Comparison of ENCODE assay signal across 12 cellular contexts in the genomic region with DNA sequence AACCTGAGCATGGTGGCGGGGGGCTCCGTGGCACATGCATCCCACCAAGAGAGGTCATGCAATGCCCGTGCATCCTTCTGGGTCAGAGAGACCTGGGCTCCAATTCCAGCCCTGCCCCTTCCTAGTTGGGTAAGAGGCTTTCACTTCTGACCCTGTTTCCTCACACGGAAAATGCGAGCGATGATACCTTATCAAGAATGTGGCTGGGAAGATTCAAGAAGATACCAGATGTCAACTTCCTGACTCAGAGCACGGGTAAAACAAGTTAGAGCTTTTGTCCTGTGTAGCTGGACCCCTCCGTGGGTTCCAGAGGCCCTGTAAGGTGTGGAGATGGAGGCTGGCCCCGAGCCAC. TPM values are rescaled to one million over a fixed set of nuclear protein-coding genes. Genes with fewer than 3 reads are reported as not detected.
A peak's percentile ranks its signal among the peaks of the same experiment; 100 is the strongest.
DNase-seq lines count a peak whose midpoint lies in the region; ATAC-seq, FAIRE-seq and TF ChIP-seq lines count a peak whose summit lies in the region.
"Had no signal": no experiment of that assay in that cellular context is flagged by ENCODE, and none has a peak within 500 bp of the region (broad histone marks: within the 10 kb centered on the region; RNA-seq: fewer than 3 reads in every experiment).

No MANE protein-coding gene starts in this region.

- POLR2A ChIA-PET in HepG2 (lab: Yijun Ruan, JAX): no interaction called here

- peak overlapping the region; percentile 37; the same call in 1 of the 2 replicates for H3K4me2 ChIP-seq in HepG2 (ENCODE audit: low read depth, low read length)

- H3K4me1 Mint-ChIP-seq in activated T-cell treated with anti-CD3 and anti-CD28 coated beads, Interleukin-2, amount 50 U/mL, for 72 hours (ENCODE audit: low read depth): peaks cover 81% of the 10 kb centered on the region
- H3K4me1 Mint-ChIP-seq in activated T-cell treated with anti-CD3 and anti-CD28 coated beads, Interleukin-2, amount 50 U/mL, for 4 hours (ENCODE audit: low read depth): peaks cover 72% of the 10 kb centered on the region

- BruUV-seq in HepG2 (replicated peaks; lab: Mats Ljungman, UMichigan): no TSS peak

- peaks cover 11 to 71% of the 10 kb centered on the region in 2 experiments for H3K27me3 ChIP-seq in HepG2 (ENCODE audit: control insufficient read depth in 1 of 2, insufficient read depth in 2 of 2, low read length in 2 of 2)

- no peak for TF ChIP-seq POLR2A in HepG2 (IDR thresholded peaks at IDR 0.05; ENCODE audit: insufficient read depth in 1 of 2, low read depth in 2 of 2, low read length in 2 of 2)

- H2AFZ ChIP-seq in HepG2 (ENCODE audit: low read length): no peak overlapping the region

- H3K79me2 ChIP-seq in HepG2 (ENCODE audit: insufficient read depth, low read length): no peaks in the 10 kb centered on the region

- 33% methylated on average over 3 of the region's 9 CpGs for WGBS in HepG2 (ENCODE audit: low lambda C conversion rate)

- CTCF ChIA-PET in HepG2 (lab: Yijun Ruan, JAX; ENCODE audit: low intra/inter-chr PET ratio, low total read pairs): no interaction called here

- FAIRE-seq in HepG2 (lab: Jason Lieb, UNC): no peak
- FAIRE-seq: GM12892 had no signal

- H3K9me3 ChIP-seq in HepG2 (ENCODE audit: low read length): no peaks in the 10 kb centered on the region

- no peaks in the 10 kb centered on the region for H3K9me3 Mint-ChIP-seq in activated T-cell treated with anti-CD3 and anti-CD28 coated beads, Interleukin-2, amount 50 U/mL, for 72 hours
- no peaks in the 10 kb centered on the region for H3K9me3 Mint-ChIP-seq in activated T-cell treated with anti-CD3 and anti-CD28 coated beads, Interleukin-2, amount 50 U/mL, for 4 hours
- H3K9me3 Mint-ChIP-seq: naive B cell had no signal

- peak overlapping the region; percentile 91 for H3K27ac ChIP-seq in angular gyrus (ENCODE audit: low read depth, low read length)
- no peak overlapping the region for H3K27ac ChIP-seq in HepG2 (ENCODE audit: extremely low read length, insufficient read depth, low read length)
- H3K27ac ChIP-seq in temporal lobe (ENCODE audit: low read depth, low read length): peak overlapping the region; percentile 83

- H3K4me3 Mint-ChIP-seq in activated T-cell treated with anti-CD3 and anti-CD28 coated beads, Interleukin-2, amount 50 U/mL, for 72 hours: peak overlapping the region; percentile 2 to 52
- H3K4me3 Mint-ChIP-seq in activated T-cell treated with anti-CD3 and anti-CD28 coated beads, Interleukin-2, amount 50 U/mL, for 4 hours: no peak overlapping the region
- H3K4me3 Mint-ChIP-seq: naive B cell had no signal

- H3K36me3 Mint-ChIP-seq in activated T-cell treated with anti-CD3 and anti-CD28 coated beads, Interleukin-2, amount 50 U/mL, for 72 hours (ENCODE audit: insufficient read depth in 2 of 2): no peaks in the 10 kb centered on the region
- no peaks in the 10 kb centered on the region for H3K36me3 Mint-ChIP-seq in activated T-cell treated with anti-CD3 and anti-CD28 coated beads, Interleukin-2, amount 50 U/mL, for 4 hours (ENCODE audit: insufficient read depth)
- H3K36me3 Mint-ChIP-seq: naive B cell had no signal

- no peak for TF ChIP-seq RAD21 in HepG2 (CRISPR knock-in tag; IDR thresholded peaks at IDR 0.05)

- ATAC-seq in activated T-cell treated with anti-CD3 and anti-CD28 coated beads, Interleukin-2, amount 50 U/mL, for 72 hours (replicated peaks in 1 of 2): no peak
- ATAC-seq in activated T-cell treated with anti-CD3 and anti-CD28 coated beads, Interleukin-2, amount 50 U/mL, for 4 hours: no peak
- ATAC-seq in HepG2 (no peak), GM19455 (IDR thresholded peaks at IDR 0.05; ENCODE audit: unreplicated experiment) (no peak)
- ATAC-seq: Panc1 had no signal

- in situ Hi-C loops in HepG2 (cut with HindIII; ENCODE audit: extremely low pct_ligation_motif_present, low pct_unique_long_range_greater_than_20kb): no loop called here

- TF ChIP-seq EP300 in HepG2 (IDR thresholded peaks at IDR 0.05; ENCODE audit: low read depth in 2 of 2, low read length in 2 of 2): no peak
- no peak for TF ChIP-seq EP300 in HepG2 (CRISPR knock-in tag; IDR thresholded peaks at IDR 0.05; ENCODE audit: borderline replicate concordance)

- no peak overlapping the region for H3K9ac ChIP-seq in HepG2 (ENCODE audit: insufficient read depth, low read depth, low read length)

- H3K27ac Mint-ChIP-seq in activated T-cell treated with anti-CD3 and anti-CD28 coated beads, Interleukin-2, amount 50 U/mL, for 72 hours: no peak overlapping the region
- H3K27ac Mint-ChIP-seq: naive B cell had no signal

- no peak for TF ChIP-seq CTCF in HepG2 (CRISPR knock-in tag; IDR thresholded peaks at IDR 0.05)

- no peaks in the 10 kb centered on the region for H4K20me1 ChIP-seq in HepG2 (ENCODE audit: insufficient read depth, low read length)

- intact Hi-C loops in HepG2 (cut with micrococcal nuclease; ENCODE audit: unreplicated experiment): no loop called here

- no peaks in the 10 kb centered on the region for H3K36me3 ChIP-seq in HepG2 (replicated peaks in 1 of 2; ENCODE audit: control insufficient read depth in 1 of 2, insufficient read depth in 2 of 2, low read length in 2 of 2)

- no peak for DNase-seq in activated T-cell treated with anti-CD3 and anti-CD28 coated beads, Interleukin-2, amount 50 U/mL, for 72 hours
- no peak for DNase-seq in activated T-cell treated with anti-CD3 and anti-CD28 coated beads, Interleukin-2, amount 50 U/mL, for 4 hours
- DNase-seq in HepG2 (ENCODE audit: low spot score) (no peak), GDM1 (lab: John Stamatoyannopoulos, UW) (no peak), NCI-H2196 treated with DMSO at 0.1 percent for 48 hours (lab: John Stamatoyannopoulos, UW; ENCODE audit: unreplicated experiment) (no peak)
- DNase-seq: effector memory CD4-positive, alpha-beta T cell; naive B cell had no signal

- peaks cover 18% of the 10 kb centered on the region for H3K4me1 ChIP-seq in HepG2 (ENCODE audit: insufficient read depth, low read length)

- H3K27me3 Mint-ChIP-seq in activated T-cell treated with anti-CD3 and anti-CD28 coated beads, Interleukin-2, amount 50 U/mL, for 72 hours (ENCODE audit: low read depth): no peaks in the 10 kb centered on the region
- H3K27me3 Mint-ChIP-seq in activated T-cell treated with anti-CD3 and anti-CD28 coated beads, Interleukin-2, amount 50 U/mL, for 4 hours (ENCODE audit: low read depth): no peaks in the 10 kb centered on the region

- H3K4me3 ChIP-seq in HepG2 (replicated peaks in 1 of 3; ENCODE audit: insufficient read depth in 1 of 3, low read depth in 2 of 3, low read length in 3 of 3): no peak overlapping the region

RNA-seq across cellular contexts. Expression of gene DGKZ, which starts 8.7 kb away (rescaled TPM):
- total RNA-seq in activated T-cell treated with anti-CD3 and anti-CD28 coated beads, Interleukin-2, amount 50 U/mL, for 72 hours: 10 to 100 TPM; 84.2 to 94.0 TPM
- total RNA-seq in activated T-cell treated with anti-CD3 and anti-CD28 coated beads, Interleukin-2, amount 50 U/mL, for 4 hours: 100 to 1,000 TPM; 112 to 122 (median 118) TPM
- 14.6 and 20.7 TPM in 2 replicates for total RNA-seq in HepG2 (2016; rRNA removed; fragmentation: Illumina TruSeq; extraction: Trizol)
- total RNA-seq in HepG2 (2016; cell fraction: cytosol; rRNA removed; fragmentation: Illumina TruSeq; extraction: Trizol; ENCODE audit: low read depth): 11.9 and 13.2 TPM in 2 replicates
- 11.6 and 19.8 TPM in 2 replicates for total RNA-seq in HepG2 (2016; cell fraction: insoluble cytoplasmic fraction; rRNA removed; fragmentation: Illumina TruSeq; extraction: Trizol)
- 26.9 and 29.6 TPM in 2 replicates for total RNA-seq in HepG2 (2016; cell fraction: membrane; rRNA removed; fragmentation: Illumina TruSeq; extraction: Trizol)
- 18.5 and 22.1 TPM in 2 replicates for total RNA-seq in HepG2 (2016; cell fraction: nucleus; rRNA removed; fragmentation: Illumina TruSeq; extraction: Trizol)
- polyA plus RNA-seq in HepG2 (2011; rRNA removed): 15.8 and 17.6 TPM in 2 replicates
- polyA plus RNA-seq in HepG2 (2011; cell fraction: cytosol; rRNA removed): 8.8 and 15.2 TPM in 2 replicates
- polyA plus RNA-seq in HepG2 (2011; cell fraction: nucleus; rRNA removed): 108 and 162 TPM in 2 replicates
- 11.6 and 19.4 TPM in 2 replicates for polyA plus RNA-seq in HepG2 (2012)
- 18.6 and 18.8 TPM in 2 replicates for polyA plus RNA-seq in HepG2 (2016; cell fraction: cytosol; fragmentation: Illumina TruSeq; extraction: Trizol; ENCODE audit: low read depth)
- 21.9 and 30.3 TPM in 2 replicates for polyA plus RNA-seq in HepG2 (2016; cell fraction: insoluble cytoplasmic fraction; fragmentation: Illumina TruSeq; extraction: Trizol; ENCODE audit: low read depth)
- 44.5 and 49.9 TPM in 2 replicates for polyA plus RNA-seq in HepG2 (2016; cell fraction: membrane; fragmentation: Illumina TruSeq; extraction: Trizol; ENCODE audit: low read depth)
- 65.9 and 71.9 TPM in 2 replicates for polyA plus RNA-seq in HepG2 (2016; cell fraction: nucleus; fragmentation: Illumina TruSeq; extraction: Trizol; ENCODE audit: insufficient read depth, low read depth)
- 43.2 and 71.9 TPM in 2 replicates for polyA minus RNA-seq in HepG2 (2011; rRNA and poly(A)+ RNA removed; ENCODE audit: low replicate concordance)
- polyA minus RNA-seq in HepG2 (2011; cell fraction: cytosol; rRNA and poly(A)+ RNA removed): 12.3 and 14.8 TPM in 2 replicates
- polyA minus RNA-seq in HepG2 (2011; cell fraction: nucleus; rRNA and poly(A)+ RNA removed): 15.9 and 16.9 TPM in 2 replicates
- total RNA-seq in temporal lobe: 33.7 TPM

RNA-seq across cellular contexts. Expression of gene MDK, which starts 42.9 kb away (rescaled TPM):
- total RNA-seq in activated T-cell treated with anti-CD3 and anti-CD28 coated beads, Interleukin-2, amount 50 U/mL, for 72 hours: 10 to 100 TPM; 11.9 to 12.8 TPM
- total RNA-seq in activated T-cell treated with anti-CD3 and anti-CD28 coated beads, Interleukin-2, amount 50 U/mL, for 4 hours: 1 to 10 TPM; 2.1 to 3.0 (median 2.9) TPM
- total RNA-seq in HepG2 (2016; rRNA removed; fragmentation: Illumina TruSeq; extraction: Trizol) (149 and 312 TPM in 2 replicates), temporal lobe (38.1 TPM)
- 310 and 356 TPM in 2 replicates for total RNA-seq in HepG2 (2016; cell fraction: cytosol; rRNA removed; fragmentation: Illumina TruSeq; extraction: Trizol; ENCODE audit: low read depth)
- 138 and 308 TPM in 2 replicates for total RNA-seq in HepG2 (2016; cell fraction: insoluble cytoplasmic fraction; rRNA removed; fragmentation: Illumina TruSeq; extraction: Trizol)
- 284 and 347 TPM in 2 replicates for total RNA-seq in HepG2 (2016; cell fraction: membrane; rRNA removed; fragmentation: Illumina TruSeq; extraction: Trizol)
- total RNA-seq in HepG2 (2016; cell fraction: nucleus; rRNA removed; fragmentation: Illumina TruSeq; extraction: Trizol): 197 and 254 TPM in 2 replicates
- polyA plus RNA-seq in HepG2 (2011; rRNA removed): 355 and 407 TPM in 2 replicates
- 510 and 850 TPM in 2 replicates for polyA plus RNA-seq in HepG2 (2011; cell fraction: cytosol; rRNA removed)
- polyA plus RNA-seq in HepG2 (2011; cell fraction: nucleus; rRNA removed): 205 and 210 TPM in 2 replicates
- 127 and 170 TPM in 2 replicates for polyA plus RNA-seq in HepG2 (2012)
- polyA plus RNA-seq in HepG2 (2016; cell fraction: cytosol; fragmentation: Illumina TruSeq; extraction: Trizol; ENCODE audit: low read depth): 699 and 772 TPM in 2 replicates
- 298 and 351 TPM in 2 replicates for polyA plus RNA-seq in HepG2 (2016; cell fraction: insoluble cytoplasmic fraction; fragmentation: Illumina TruSeq; extraction: Trizol; ENCODE audit: low read depth)
- polyA plus RNA-seq in HepG2 (2016; cell fraction: membrane; fragmentation: Illumina TruSeq; extraction: Trizol; ENCODE audit: low read depth): 584 and 631 TPM in 2 replicates
- 829 and 892 TPM in 2 replicates for polyA plus RNA-seq in HepG2 (2016; cell fraction: nucleus; fragmentation: Illumina TruSeq; extraction: Trizol; ENCODE audit: insufficient read depth, low read depth)
- 1.3 and 126 TPM in 2 replicates for polyA minus RNA-seq in HepG2 (2011; rRNA and poly(A)+ RNA removed; ENCODE audit: low replicate concordance)
- 66.8 and 86.0 TPM in 2 replicates for polyA minus RNA-seq in HepG2 (2011; cell fraction: cytosol; rRNA and poly(A)+ RNA removed)
- 18.5 and 19.3 TPM in 2 replicates for polyA minus RNA-seq in HepG2 (2011; cell fraction: nucleus; rRNA and poly(A)+ RNA removed)

RNA-seq across cellular contexts. Expression of gene CHRM4, which starts 53.0 kb away (rescaled TPM):
- under 1 TPM; 0.26 to 0.63 TPM for total RNA-seq in activated T-cell treated with anti-CD3 and anti-CD28 coated beads, Interleukin-2, amount 50 U/mL, for 72 hours
- under 1 TPM; 0.13 to 0.52 (median 0.25) TPM for total RNA-seq in activated T-cell treated with anti-CD3 and anti-CD28 coated beads, Interleukin-2, amount 50 U/mL, for 4 hours
- total RNA-seq in HepG2 (2016; rRNA removed; fragmentation: Illumina TruSeq; extraction: Trizol): 0.13 TPM in 1 of 2 replicates, not detected in the other
- total RNA-seq in HepG2 (2016; cell fraction: cytosol; rRNA removed; fragmentation: Illumina TruSeq; extraction: Trizol; ENCODE audit: low read depth): not detected in 2 replicates
- 0.11 TPM in 1 of 2 replicates, not detected in the other for total RNA-seq in HepG2 (2016; cell fraction: insoluble cytoplasmic fraction; rRNA removed; fragmentation: Illumina TruSeq; extraction: Trizol)
- 0.15 TPM in 1 of 2 replicates, not detected in the other for total RNA-seq in HepG2 (2016; cell fraction: membrane; rRNA removed; fragmentation: Illumina TruSeq; extraction: Trizol)
- 0.25 TPM in 1 of 2 replicates, not detected in the other for total RNA-seq in HepG2 (2016; cell fraction: nucleus; rRNA removed; fragmentation: Illumina TruSeq; extraction: Trizol)
- 0.21 and 0.22 TPM in 2 replicates for polyA plus RNA-seq in HepG2 (2011; rRNA removed)
- 0.12 and 0.19 TPM in 2 replicates for polyA plus RNA-seq in HepG2 (2011; cell fraction: cytosol; rRNA removed)
- 0.43 and 0.85 TPM in 2 replicates for polyA plus RNA-seq in HepG2 (2011; cell fraction: nucleus; rRNA removed)
- polyA plus RNA-seq in HepG2 (2012): 0.27 TPM in 1 of 2 replicates, not detected in the other
- polyA plus RNA-seq in HepG2 (2016; cell fraction: cytosol; fragmentation: Illumina TruSeq; extraction: Trizol; ENCODE audit: low read depth): 0.08 TPM in 1 of 2 replicates, not detected in the other
- polyA plus RNA-seq in HepG2 (2016; cell fraction: insoluble cytoplasmic fraction; fragmentation: Illumina TruSeq; extraction: Trizol; ENCODE audit: low read depth): 0.15 TPM in 1 of 2 replicates, not detected in the other
- polyA plus RNA-seq in HepG2 (2016; cell fraction: membrane; fragmentation: Illumina TruSeq; extraction: Trizol; ENCODE audit: low read depth): 0.21 TPM in 1 of 2 replicates, not detected in the other
- polyA plus RNA-seq in HepG2 (2016; cell fraction: nucleus; fragmentation: Illumina TruSeq; extraction: Trizol; ENCODE audit: insufficient read depth, low read depth): 0.41 TPM in 1 of 2 replicates, not detected in the other
- polyA minus RNA-seq in HepG2 (2011; rRNA and poly(A)+ RNA removed; ENCODE audit: low replicate concordance): 0.58 and 0.90 TPM in 2 replicates
- not detected in 2 replicates for polyA minus RNA-seq in HepG2 (2011; cell fraction: cytosol; rRNA and poly(A)+ RNA removed)
- 0.50 and 0.52 TPM in 2 replicates for polyA minus RNA-seq in HepG2 (2011; cell fraction: nucleus; rRNA and poly(A)+ RNA removed)
- total RNA-seq in temporal lobe: 1.2 TPM
